ENCODE assay signal across 2 cellular contexts in genomic region chr3:180888992-180889560, GRCh38.
TF ChIP-seq lines count a peak whose summit lies in the region.

No MANE protein-coding gene starts in this region.

TF ChIP-seq in HCT116, 20 proteins besides CTCF, POLR2A, EP300 and RAD21:
- TF ChIP-seq REST (IDR thresholded peaks at IDR 0.05; ENCODE audit: low read depth): no peak
- TF ChIP-seq CBX3 (IDR thresholded peaks at IDR 0.05; ENCODE audit: low read depth): 0 out of 2 replicates have a peak, but pooled peaks have one; percentile 20

TF ChIP-seq in GM12878, 131 proteins besides CTCF, POLR2A, EP300 and RAD21:
- TF ChIP-seq ESRRA (IDR thresholded peaks at IDR 0.05; ENCODE audit: low read length): no peak
- TF ChIP-seq CBX5 (IDR thresholded peaks at IDR 0.05; ENCODE audit: low read depth): 0 out of 2 replicates have a peak, but pooled peaks have one; percentile 30
- TF ChIP-seq USF2 (IDR thresholded peaks at IDR 0.05; ENCODE audit: borderline replicate concordance, low read depth, low read length): no peak
- no peak for TF ChIP-seq YBX1 (IDR thresholded peaks at IDR 0.05)
